In the genomic region with DNA sequence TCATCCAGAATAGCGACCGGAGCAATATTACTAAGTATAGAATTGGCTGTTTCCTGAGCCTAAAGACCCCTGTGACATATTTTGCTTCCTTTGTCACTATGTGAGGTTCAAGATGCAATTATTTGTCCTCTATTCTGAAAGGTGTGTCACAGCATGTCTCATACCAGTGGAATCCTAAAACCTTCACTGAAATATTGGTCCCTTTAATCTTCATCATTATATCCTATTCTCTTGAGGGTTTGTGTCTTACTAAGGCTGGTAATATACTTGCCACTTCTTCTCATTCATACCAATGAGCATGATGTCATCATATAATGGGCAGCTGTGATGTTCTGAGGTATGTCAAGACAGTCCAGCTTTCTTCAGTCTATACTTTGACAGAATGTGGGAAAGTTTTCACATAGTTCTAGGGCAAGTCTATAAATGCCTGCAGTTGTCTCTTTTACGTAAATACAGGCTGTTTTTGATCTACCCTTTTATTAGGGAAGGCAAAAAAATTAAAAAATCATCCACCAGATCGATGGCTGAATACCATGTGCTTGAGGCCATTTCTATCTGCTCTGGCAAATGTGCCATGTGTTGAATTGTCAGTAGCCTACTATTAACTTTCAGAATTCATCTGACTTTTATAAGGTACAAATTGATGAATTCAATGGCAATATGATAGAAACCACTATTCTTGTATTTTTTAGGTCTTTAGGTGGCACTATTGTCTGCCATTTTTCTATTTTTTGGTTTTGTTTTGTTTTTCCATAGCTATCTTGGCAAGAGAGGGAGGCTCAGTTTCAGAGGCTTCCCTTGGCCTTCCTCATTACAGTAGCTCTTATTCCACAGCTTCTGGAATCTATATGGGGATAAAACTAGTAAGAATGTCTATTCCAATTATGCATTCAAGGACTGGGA, we compare ENCODE assay signal across 16 cellular contexts.
A peak's percentile ranks its signal among the peaks of the same experiment; 100 is the strongest.
DNase-seq lines count a peak whose midpoint lies in the region; ATAC-seq and TF ChIP-seq lines count a peak whose summit lies in the region.
"Had no signal": no experiment of that assay in that cellular context is flagged by ENCODE, and none has a peak within 500 bp of the region (broad histone marks: within the 10 kb centered on the region; RNA-seq: fewer than 3 reads in every experiment).

No MANE protein-coding gene starts in this region.

- no peak overlapping the region for H3K23ac ChIP-seq in trophoblast cell (ENCODE audit: low read length)

- DNase-seq in COLO829 (ENCODE audit: low spot score) (peak; percentile 22), OCI-LY7 (ENCODE audit: low spot score) (no peak), fibroblast of lung (ENCODE audit: low read depth in 2 of 2) (peak; percentile 45 to 63), trophoblast cell (peak in 1 of 2 donors; percentile 34), activated gamma-delta T cell (lab: John Stamatoyannopoulos, UW) (no peak), T-helper 9 cell (no peak)
- DNase-seq: activated CD4-positive, alpha-beta T cell treated with anti-CD3 and anti-CD28 coated beads, Interleukin-2, amount 50 U/mL, for 1 hour; amniotic stem cell; CD4-positive, alpha-beta T cell; dorsolateral prefrontal cortex; GF-D8; NCI-H146; transverse colon had no signal

- H3K4me2 ChIP-seq in OCI-LY7 (ENCODE audit: low read length): no peak overlapping the region
- no peak overlapping the region for H3K4me2 ChIP-seq in fibroblast of lung (ENCODE audit: extremely low read depth, insufficient read depth, low read length)
- no peak overlapping the region for H3K4me2 ChIP-seq in trophoblast cell (ENCODE audit: low read length)

- no peak for ATAC-seq in GM21786 (IDR thresholded peaks at IDR 0.05; ENCODE audit: unreplicated experiment)
- ATAC-seq in HG03097 (IDR thresholded peaks at IDR 0.05; ENCODE audit: low FRiP score, unreplicated experiment): no peak
- ATAC-seq: gastroesophageal sphincter had no signal

- no peaks in the 10 kb centered on the region for H3K9me3 ChIP-seq in OCI-LY7 (ENCODE audit: low read length)
- H3K9me3 ChIP-seq in fibroblast of lung (ENCODE audit: control insufficient read depth, insufficient read depth, low read depth, low read length): no peaks in the 10 kb centered on the region
- H3K9me3 ChIP-seq in trophoblast cell (ENCODE audit: insufficient read depth, low read depth, low read length): no peaks in the 10 kb centered on the region
- H3K9me3 ChIP-seq: gastroesophageal sphincter, transverse colon had no signal

- H3K9ac ChIP-seq in fibroblast of lung (ENCODE audit: insufficient read depth, low read length): no peak overlapping the region
- no peak overlapping the region for H3K9ac ChIP-seq in trophoblast cell (ENCODE audit: low read length)

- H3K27ac ChIP-seq in OCI-LY7 (ENCODE audit: low read depth, low read length, poor library complexity, severe bottlenecking): no peak overlapping the region
- no peak overlapping the region for H3K27ac ChIP-seq in fibroblast of lung (ENCODE audit: insufficient read depth, low read length)
- peak overlapping the region; percentile 51 for H3K27ac ChIP-seq in trophoblast cell (ENCODE audit: low read depth, low read length)
- H3K27ac ChIP-seq: dorsolateral prefrontal cortex, gastroesophageal sphincter, transverse colon had no signal

- H2AK5ac ChIP-seq in trophoblast cell (ENCODE audit: low read length): no peak overlapping the region

- H3K4me1 ChIP-seq in OCI-LY7 (ENCODE audit: insufficient read depth, low read length, poor library complexity, severe bottlenecking) (no peaks in the 10 kb centered on the region), fibroblast of lung (ENCODE audit: control insufficient read depth, extremely low read depth, insufficient read depth, low read length) (no peaks in the 10 kb centered on the region), trophoblast cell (ENCODE audit: control insufficient read depth in 1 of 2, insufficient read depth in 2 of 2, low read length in 2 of 2) (no peaks in the 10 kb centered on the region)
- H3K4me1 ChIP-seq: gastroesophageal sphincter, transverse colon had no signal

- H3K79me1 ChIP-seq in trophoblast cell (ENCODE audit: low read length): peaks cover 2% of the 10 kb centered on the region

- no peak overlapping the region for H2AFZ ChIP-seq in OCI-LY7 (ENCODE audit: low read length)
- H2AFZ ChIP-seq in fibroblast of lung (ENCODE audit: low read length): no peak overlapping the region
- no peak overlapping the region for H2AFZ ChIP-seq in trophoblast cell (ENCODE audit: insufficient read depth, low read length, poor library complexity)

- H2BK12ac ChIP-seq in trophoblast cell (ENCODE audit: low read length): peak overlapping the region; percentile 61

- H3K27me3 ChIP-seq in fibroblast of lung (ENCODE audit: control insufficient read depth, insufficient read depth, low read length): no peaks in the 10 kb centered on the region
- no peaks in the 10 kb centered on the region for H3K27me3 ChIP-seq in trophoblast cell (ENCODE audit: insufficient read depth, low read length)
- H3K27me3 ChIP-seq: dorsolateral prefrontal cortex, gastroesophageal sphincter, transverse colon had no signal

- H4K20me1 ChIP-seq in OCI-LY7 (ENCODE audit: insufficient read depth, low read length) (no peaks in the 10 kb centered on the region), fibroblast of lung (ENCODE audit: control insufficient read depth, extremely low read depth, insufficient read depth, low read length) (no peaks in the 10 kb centered on the region)

- H4K12ac ChIP-seq in trophoblast cell (ENCODE audit: low read depth, low read length): no peak overlapping the region

- H3K4me3 ChIP-seq in OCI-LY7 (ENCODE audit: low read depth, low read length, poor library complexity, severe bottlenecking) (no peak overlapping the region), fibroblast of lung (replicated peaks in 1 of 4; ENCODE audit: control extremely low read depth in 1 of 4, insufficient read depth in 1 of 4, low read depth in 3 of 4, low read length in 4 of 4) (no peak overlapping the region), trophoblast cell (ENCODE audit: low read depth, low read length) (no peak overlapping the region)
- H3K4me3 ChIP-seq: dorsolateral prefrontal cortex, gastroesophageal sphincter, transverse colon had no signal

- H2BK120ac ChIP-seq in trophoblast cell (ENCODE audit: insufficient read depth, low read length, poor library complexity): no peak overlapping the region

- no peak overlapping the region for H3K4ac ChIP-seq in trophoblast cell (ENCODE audit: low read depth, low read length)

- no peak overlapping the region for H2BK5ac ChIP-seq in trophoblast cell (ENCODE audit: low read depth, low read length, poor library complexity)

- no CpG with 5 or more reads among the region's 4 CpGs for WGBS in trophoblast cell (ENCODE audit: extremely low coverage, insufficient coverage, insufficient read length)

- H3K9me2 ChIP-seq in OCI-LY7 (ENCODE audit: insufficient read depth, low read length): no peaks in the 10 kb centered on the region

- H3K36me3 ChIP-seq in OCI-LY7 (ENCODE audit: insufficient read depth, low read length): no peaks in the 10 kb centered on the region
- H3K36me3 ChIP-seq in fibroblast of lung (ENCODE audit: control insufficient read depth, insufficient read depth, low read length): no peaks in the 10 kb centered on the region
- H3K36me3 ChIP-seq in trophoblast cell (ENCODE audit: control insufficient read depth in 1 of 2, insufficient read depth in 2 of 2, low read length in 2 of 2): no peaks in the 10 kb centered on the region
- H3K36me3 ChIP-seq: gastroesophageal sphincter, transverse colon had no signal

- no peak overlapping the region for H3K14ac ChIP-seq in trophoblast cell (ENCODE audit: low read length)

- H3K18ac ChIP-seq in trophoblast cell (ENCODE audit: low read length): no peak overlapping the region

- no TSS peak for BruUV-seq in OCI-LY7 (replicated peaks; lab: Mats Ljungman, UMichigan)

- CTCF ChIA-PET in OCI-LY7 (lab: Charles Lee; ENCODE audit: unreplicated experiment): no interaction called here

- intact Hi-C loops in OCI-LY7 (cut with micrococcal nuclease; ENCODE audit: unreplicated experiment): no loop called here

- TF ChIP-seq CTCF in OCI-LY7 (conservative IDR thresholded peaks at IDR 0.05; ENCODE audit: low read length) (peak; percentile 32; the same call in 1 of the 2 replicates), fibroblast of lung (conservative IDR thresholded peaks at IDR 0.05 in 1 of 2, IDR thresholded peaks at IDR 0.05 in 1 of 2; ENCODE audit: low read depth in 1 of 2, low read length in 2 of 2) (no peak)

- POLR2A ChIA-PET in OCI-LY7 (lab: Charles Lee): no interaction called here

- H4K91ac ChIP-seq in trophoblast cell (ENCODE audit: low read depth, low read length): no peak overlapping the region

- H3K79me2 ChIP-seq in OCI-LY7 (ENCODE audit: insufficient read depth, low read depth, low read length): no peaks in the 10 kb centered on the region
- H3K79me2 ChIP-seq in fibroblast of lung (ENCODE audit: control insufficient read depth, insufficient read depth, low read length): no peaks in the 10 kb centered on the region
- no peaks in the 10 kb centered on the region for H3K79me2 ChIP-seq in trophoblast cell (ENCODE audit: control insufficient read depth, insufficient read depth, low read length, poor library complexity)

- H4K8ac ChIP-seq in trophoblast cell (ENCODE audit: low read depth, low read length): no peak overlapping the region

Comparison
In these comparisons a context has a peak if more than half of its experiments do, and no peak if none do; other contexts are left out.
1. DNase-seq: peak in COLO829 (single experiment) and fibroblast of lung (2 of 2); none in OCI-LY7 (single experiment), activated gamma-delta T cell (single experiment) and T-helper 9 cell (single experiment).